Comparison of ENCODE assay signal across 13 cellular contexts in genomic region chr1:114128293-114128692, GRCh38. TPM values are rescaled to one million over a fixed set of nuclear protein-coding genes. Genes with fewer than 3 reads are reported as not detected.
DNase-seq lines count a peak whose midpoint lies in the region; ATAC-seq and TF ChIP-seq lines count a peak whose summit lies in the region.
"Had no signal": no experiment of that assay in that cellular context is flagged by ENCODE, and none has a peak within 500 bp of the region (broad histone marks: within the 10 kb centered on the region; RNA-seq: fewer than 3 reads in every experiment).

No MANE protein-coding gene starts in this region.

- H3K36me3 Mint-ChIP-seq in activated CD4-positive, alpha-beta T cell treated with anti-CD3 and anti-CD28 coated beads, Interleukin-2, amount 10 ng/mL, durations not matched to agents 7 days and 5 days (ENCODE audit: low read depth): no peaks in the 10 kb centered on the region
- H3K36me3 Mint-ChIP-seq in dendritic cell treated with granulocyte-macrophage colony-stimulating factor and Interleukin-4, amounts not matched to agents 40 ng/mL and 50 ng/mL, for 4 days (ENCODE audit: low read depth): no peaks in the 10 kb centered on the region
- H3K36me3 Mint-ChIP-seq: CD4-positive, CD25-positive, alpha-beta regulatory T cell had no signal

- no peaks in the 10 kb centered on the region for H3K9me3 Mint-ChIP-seq in activated CD4-positive, alpha-beta T cell treated with anti-CD3 and anti-CD28 coated beads, Interleukin-2, amount 10 ng/mL, durations not matched to agents 7 days and 5 days
- no peaks in the 10 kb centered on the region for H3K9me3 Mint-ChIP-seq in dendritic cell treated with granulocyte-macrophage colony-stimulating factor and Interleukin-4, amounts not matched to agents 40 ng/mL and 50 ng/mL, for 4 days

- in situ Hi-C loops in GM13976 (cut with MboI; ENCODE audit: low sequenced_read_pairs, unreplicated experiment): no loop called here

- TF ChIP-seq CTCF in GM13976 (IDR thresholded peaks at IDR 0.05; ENCODE audit: borderline replicate concordance, control extremely low read depth, extremely low read depth, insufficient read depth, missing control alignments): no peak

- TF ChIP-seq EP300 in Ishikawa (IDR thresholded peaks at IDR 0.05; ENCODE audit: borderline replicate concordance): no peak

- no peak for DNase-seq in activated CD4-positive, alpha-beta T cell treated with anti-CD3 and anti-CD28 coated beads, Interleukin-2, amount 10 ng/mL, durations not matched to agents 7 days and 5 days
- DNase-seq in activated CD4-positive, alpha-beta T cell treated with anti-CD3 and anti-CD28 coated beads for 4 hours: no peak
- DNase-seq in ureter (ENCODE audit: low spot score): no peak
- DNase-seq in GM13976 (ENCODE audit: low spot score): no peak
- DNase-seq: ACHN; CD4-positive, CD25-positive, alpha-beta regulatory T cell; DMS53; GOT3 had no signal

- no peak for ATAC-seq in GM21367 (IDR thresholded peaks at IDR 0.05; ENCODE audit: unreplicated experiment)

- peak overlapping the region; percentile 32 for H3K27ac Mint-ChIP-seq in activated CD4-positive, alpha-beta T cell treated with anti-CD3 and anti-CD28 coated beads, Interleukin-2, amount 10 ng/mL, durations not matched to agents 7 days and 5 days
- peak overlapping the region; percentile 21 for H3K27ac Mint-ChIP-seq in dendritic cell treated with granulocyte-macrophage colony-stimulating factor and Interleukin-4, amounts not matched to agents 40 ng/mL and 50 ng/mL, for 4 days

- POLR2A ChIA-PET in activated CD4-positive, alpha-beta T cell treated with anti-CD3 and anti-CD28 coated beads, Interleukin-2, amount 10 ng/mL, durations not matched to agents 7 days and 5 days (lab: Charles Lee): no interaction called here

- intact Hi-C loops in dendritic cell treated with granulocyte-macrophage colony-stimulating factor and Interleukin-4, amounts not matched to agents 40 ng/mL and 50 ng/mL, for 4 days (cut with micrococcal nuclease): no loop called here

- no peak overlapping the region for H3K4me3 Mint-ChIP-seq in activated CD4-positive, alpha-beta T cell treated with anti-CD3 and anti-CD28 coated beads, Interleukin-2, amount 10 ng/mL, durations not matched to agents 7 days and 5 days
- no peak overlapping the region for H3K4me3 Mint-ChIP-seq in dendritic cell treated with granulocyte-macrophage colony-stimulating factor and Interleukin-4, amounts not matched to agents 40 ng/mL and 50 ng/mL, for 4 days
- H3K4me3 Mint-ChIP-seq: CD4-positive, CD25-positive, alpha-beta regulatory T cell had no signal

- no peak for TF ChIP-seq RAD21 in Ishikawa (IDR thresholded peaks at IDR 0.05; ENCODE audit: low read depth)

- CTCF ChIA-PET in activated CD4-positive, alpha-beta T cell treated with anti-CD3 and anti-CD28 coated beads, Interleukin-2, amount 10 ng/mL, durations not matched to agents 7 days and 5 days (lab: Charles Lee): no interaction called here

- H3K4me1 Mint-ChIP-seq in activated CD4-positive, alpha-beta T cell treated with anti-CD3 and anti-CD28 coated beads, Interleukin-2, amount 10 ng/mL, durations not matched to agents 7 days and 5 days: peaks cover 8% of the 10 kb centered on the region
- H3K4me1 Mint-ChIP-seq in dendritic cell treated with granulocyte-macrophage colony-stimulating factor and Interleukin-4, amounts not matched to agents 40 ng/mL and 50 ng/mL, for 4 days (ENCODE audit: low read depth): peaks cover 96% of the 10 kb centered on the region

- peaks cover 5% of the 10 kb centered on the region for H3K27me3 Mint-ChIP-seq in activated CD4-positive, alpha-beta T cell treated with anti-CD3 and anti-CD28 coated beads, Interleukin-2, amount 10 ng/mL, durations not matched to agents 7 days and 5 days
- H3K27me3 Mint-ChIP-seq in dendritic cell treated with granulocyte-macrophage colony-stimulating factor and Interleukin-4, amounts not matched to agents 40 ng/mL and 50 ng/mL, for 4 days: no peaks in the 10 kb centered on the region

TF ChIP-seq in Ishikawa, 13 proteins besides CTCF, POLR2A, EP300 and RAD21:
- TF ChIP-seq, protein P1, sequence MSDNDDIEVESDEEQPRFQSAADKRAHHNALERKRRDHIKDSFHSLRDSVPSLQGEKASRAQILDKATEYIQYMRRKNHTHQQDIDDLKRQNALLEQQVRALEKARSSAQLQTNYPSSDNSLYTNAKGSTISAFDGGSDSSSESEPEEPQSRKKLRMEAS (IDR thresholded peaks at IDR 0.05): no peak
- TF ChIP-seq, protein P2, sequence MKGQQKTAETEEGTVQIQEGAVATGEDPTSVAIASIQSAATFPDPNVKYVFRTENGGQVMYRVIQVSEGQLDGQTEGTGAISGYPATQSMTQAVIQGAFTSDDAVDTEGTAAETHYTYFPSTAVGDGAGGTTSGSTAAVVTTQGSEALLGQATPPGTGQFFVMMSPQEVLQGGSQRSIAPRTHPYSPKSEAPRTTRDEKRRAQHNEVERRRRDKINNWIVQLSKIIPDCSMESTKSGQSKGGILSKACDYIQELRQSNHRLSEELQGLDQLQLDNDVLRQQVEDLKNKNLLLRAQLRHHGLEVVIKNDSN (IDR thresholded peaks at IDR 0.05): no peak
- TF ChIP-seq CREB1 (IDR thresholded peaks at IDR 0.05; ENCODE audit: low read depth) (no peak), TAF1 (IDR thresholded peaks at IDR 0.05; ENCODE audit: low read depth) (no peak), NFIC (IDR thresholded peaks at IDR 0.05) (peak; percentile 56), ZBTB7A (IDR thresholded peaks at IDR 0.05; ENCODE audit: low read depth) (no peak), FOXM1 (IDR thresholded peaks at IDR 0.05; ENCODE audit: borderline replicate concordance, low read depth) (no peak)

RNA-seq across cellular contexts. Expression of gene SYT6, which starts 25.4 kb away (rescaled TPM):
- total RNA-seq in activated CD4-positive, alpha-beta T cell treated with anti-CD3 and anti-CD28 coated beads, Interleukin-2, amount 10 ng/mL, durations not matched to agents 7 days and 5 days: not detected
- total RNA-seq in ureter: 0.47 TPM
- total RNA-seq: A172, HT-29 had no signal
